ENCODE assay signal across 34 cellular contexts in the genomic region with DNA sequence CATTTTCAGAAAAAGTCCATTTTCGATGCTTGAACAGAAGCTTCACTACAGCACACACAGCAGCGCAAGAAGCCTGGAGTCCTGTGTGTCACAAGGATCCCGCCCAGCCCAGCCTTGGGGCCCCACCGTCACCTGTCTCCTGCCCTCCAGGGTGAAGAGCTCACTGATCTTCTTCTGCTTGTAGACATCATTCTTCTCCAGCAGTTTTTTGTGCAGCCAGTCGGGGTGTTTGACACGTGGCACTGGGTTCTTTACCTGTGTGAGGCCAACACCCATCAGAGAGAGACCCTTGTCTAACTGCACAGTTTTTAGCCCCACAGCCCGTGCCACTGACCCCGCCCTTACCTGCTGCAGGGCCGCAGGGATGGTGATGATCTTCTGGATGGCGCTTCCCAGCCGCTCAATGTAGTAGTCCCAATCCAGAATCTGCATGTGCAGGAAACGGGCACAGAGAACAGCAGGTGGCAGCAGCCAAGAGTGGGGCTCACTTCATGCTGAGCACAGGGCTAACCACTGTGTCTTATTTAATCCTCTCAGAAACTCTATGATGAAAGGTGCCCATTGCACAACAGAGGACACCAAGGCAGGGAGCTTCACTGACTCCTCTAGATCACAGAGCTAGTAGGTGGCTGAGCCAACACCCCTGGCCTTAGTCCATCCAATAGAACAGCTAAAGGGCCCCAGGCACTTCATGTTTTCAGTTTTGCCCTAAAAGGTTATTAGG. TPM values are rescaled to one million over a fixed set of nuclear protein-coding genes. Genes with fewer than 3 reads are reported as not detected.
DNase-seq lines count a peak whose midpoint lies in the region; ATAC-seq, FAIRE-seq and TF ChIP-seq lines count a peak whose summit lies in the region.
"Had no signal": no experiment of that assay in that cellular context is flagged by ENCODE, and none has a peak within 500 bp of the region (broad histone marks: within the 10 kb centered on the region; RNA-seq: fewer than 3 reads in every experiment).

No MANE protein-coding gene starts in this region.

- H3K79me2 ChIP-seq in HepG2 (ENCODE audit: insufficient read depth, low read length), result no peaks in the 10 kb centered on the region

- H3K27ac ChIP-seq in liver (ENCODE audit: low read depth in 1 of 2, low read length in 2 of 2), result no peak overlapping the region
- H3K27ac ChIP-seq in HepG2 (ENCODE audit: extremely low read length, insufficient read depth, low read length), result no peak overlapping the region
- no peak overlapping the region for H3K27ac ChIP-seq in RWPE1
- peak overlapping the region in 1 of 8 donors; percentile 9 for H3K27ac ChIP-seq in spleen
- H3K27ac ChIP-seq: esophagus squamous epithelium, gastroesophageal sphincter, GM23248, lower lobe of right lung, sigmoid colon, upper lobe of right lung had no signal

- H3K36me3 Mint-ChIP-seq in chondrocyte (ENCODE audit: low read depth), result peaks cover 46% of the 10 kb centered on the region

- in situ Hi-C loops in HepG2 (cut with HindIII; ENCODE audit: extremely low pct_ligation_motif_present, low pct_unique_long_range_greater_than_20kb), result no loop called here

- no peak overlapping the region for H3K27ac Mint-ChIP-seq in chondrocyte (ENCODE audit: unreplicated experiment)
- H3K27ac Mint-ChIP-seq: activated CD4-positive, alpha-beta T cell treated with anti-CD3 and anti-CD28 coated beads, Interleukin-2, amount 10 ng/mL, durations not matched to agents 7 days and 5 days; activated naive CD8-positive, alpha-beta T cell; activated T-helper 17 cell treated with anti-CD3 and anti-CD28 coated beads, Interleukin-2, amount 50 U/mL, for 72 hours had no signal

- no peaks in the 10 kb centered on the region for H4K20me1 ChIP-seq in HepG2 (ENCODE audit: insufficient read depth, low read length)

- CTCF ChIA-PET in HepG2 (lab: Yijun Ruan, JAX; ENCODE audit: low intra/inter-chr PET ratio, low total read pairs) (no interaction called here), RWPE1 (lab: Yijun Ruan, JAX) (no interaction called here)

- no peak; the same call in 2 of the 3 replicates for ATAC-seq in HepG2
- ATAC-seq: activated T-helper 17 cell treated with anti-CD3 and anti-CD28 coated beads, Interleukin-2, amount 50 U/mL, for 72 hours; gastroesophageal sphincter; lower lobe of right lung; upper lobe of right lung had no signal

- H3K9me3 ChIP-seq in liver (ENCODE audit: control insufficient read depth in 4 of 4, low read length in 3 of 4) (no peaks in the 10 kb centered on the region), HepG2 (ENCODE audit: low read length) (no peaks in the 10 kb centered on the region), spleen (no peaks in the 10 kb centered on the region)
- H3K9me3 ChIP-seq: esophagus squamous epithelium, gastroesophageal sphincter, lower lobe of right lung, sigmoid colon, upper lobe of right lung had no signal

- H3K4me1 ChIP-seq in liver (ENCODE audit: control insufficient read depth in 4 of 4, insufficient read depth in 4 of 4, low read length in 3 of 4) (no peaks in the 10 kb centered on the region), HepG2 (ENCODE audit: insufficient read depth, low read length) (no peaks in the 10 kb centered on the region), spleen (peaks cover 0 to 43% (median 14%) of the 10 kb centered on the region in 6 donors)
- H3K4me1 ChIP-seq: esophagus squamous epithelium, gastroesophageal sphincter, lower lobe of right lung, sigmoid colon, upper lobe of right lung had no signal

- no peak for TF ChIP-seq POLR2A in HepG2 (IDR thresholded peaks at IDR 0.05; ENCODE audit: insufficient read depth in 1 of 2, low read depth in 2 of 2, low read length in 2 of 2)
- no peak for TF ChIP-seq POLR2A in spleen (IDR thresholded peaks at IDR 0.05)

- BruUV-seq in HepG2 (replicated peaks; lab: Mats Ljungman, UMichigan), result no TSS peak

- FAIRE-seq in HepG2 (lab: Jason Lieb, UNC), result no peak
- FAIRE-seq: D721Med had no signal

- TF ChIP-seq RAD21 in liver (IDR thresholded peaks at IDR 0.05), result peak; percentile 45 to 57
- no peak for TF ChIP-seq RAD21 in HepG2 (CRISPR knock-in tag; IDR thresholded peaks at IDR 0.05)

- no peaks in the 10 kb centered on the region for H3K27me3 Mint-ChIP-seq in chondrocyte (ENCODE audit: low read depth)
- H3K27me3 Mint-ChIP-seq: activated CD4-positive, alpha-beta T cell treated with anti-CD3 and anti-CD28 coated beads, Interleukin-2, amount 10 ng/mL, durations not matched to agents 7 days and 5 days; activated naive CD8-positive, alpha-beta T cell; activated T-helper 17 cell treated with anti-CD3 and anti-CD28 coated beads, Interleukin-2, amount 50 U/mL, for 72 hours had no signal

- no peaks in the 10 kb centered on the region for H3K27me3 ChIP-seq in liver (ENCODE audit: control insufficient read depth in 4 of 4, insufficient read depth in 4 of 4, low read length in 3 of 4)
- no peaks in the 10 kb centered on the region for H3K27me3 ChIP-seq in HepG2 (ENCODE audit: control insufficient read depth in 1 of 2, insufficient read depth in 2 of 2, low read length in 2 of 2)
- no peaks in the 10 kb centered on the region for H3K27me3 ChIP-seq in spleen (replicated peaks in 1 of 7)
- H3K27me3 ChIP-seq: esophagus squamous epithelium, gastroesophageal sphincter, sigmoid colon, upper lobe of right lung had no signal

- POLR2A ChIA-PET in HepG2 (lab: Yijun Ruan, JAX), result no interaction called here
- POLR2A ChIA-PET in RWPE1 (lab: Yijun Ruan, JAX; ENCODE audit: low non-redundant PET), result no interaction called here

- 93% methylated on average over 12 of the region's 12 CpGs for WGBS in liver
- WGBS in HepG2 (ENCODE audit: low lambda C conversion rate), result 97% methylated on average over 11 of the region's 12 CpGs
- WGBS in spleen, 5 donors, result 87 to 96% (median 91%) methylated on average over 12 of the region's 12 CpGs

- intact Hi-C loops in HepG2 (cut with micrococcal nuclease; ENCODE audit: unreplicated experiment) (no loop called here), spleen (cut with DNase I; ENCODE audit: low total_unique reads) (no loop called here)

- H3K4me3 Mint-ChIP-seq in chondrocyte (ENCODE audit: unreplicated experiment), result no peak overlapping the region
- H3K4me3 Mint-ChIP-seq: activated CD4-positive, alpha-beta T cell treated with anti-CD3 and anti-CD28 coated beads, Interleukin-2, amount 10 ng/mL, durations not matched to agents 7 days and 5 days; activated naive CD8-positive, alpha-beta T cell; activated T-helper 17 cell treated with anti-CD3 and anti-CD28 coated beads, Interleukin-2, amount 50 U/mL, for 72 hours; CD14-positive monocyte; neural crest cell had no signal

- no peak for TF ChIP-seq EP300 in HepG2 (IDR thresholded peaks at IDR 0.05; ENCODE audit: low read depth in 2 of 2, low read length in 2 of 2)
- TF ChIP-seq EP300 in HepG2 (CRISPR knock-in tag; IDR thresholded peaks at IDR 0.05; ENCODE audit: borderline replicate concordance), result no peak

- no peaks in the 10 kb centered on the region for H3K9me3 Mint-ChIP-seq in chondrocyte (ENCODE audit: low read depth)
- H3K9me3 Mint-ChIP-seq: activated CD4-positive, alpha-beta T cell treated with anti-CD3 and anti-CD28 coated beads, Interleukin-2, amount 10 ng/mL, durations not matched to agents 7 days and 5 days; activated T-helper 17 cell treated with anti-CD3 and anti-CD28 coated beads, Interleukin-2, amount 50 U/mL, for 72 hours; CD14-positive monocyte; neural crest cell had no signal

- DNase-seq in HepG2 (ENCODE audit: low spot score) (no peak), chondrocyte (ENCODE audit: low spot score) (peak; percentile 58), RWPE1 (ENCODE audit: low spot score) (no peak), T-helper 2 cell (no peak), spleen (no peak)
- DNase-seq: activated CD4-positive, alpha-beta T cell treated with anti-CD3 and anti-CD28 coated beads, Interleukin-2, amount 10 ng/mL, durations not matched to agents 7 days and 5 days; effector CD4-positive, alpha-beta T cell; esophagus squamous epithelium; GM23248; hypothalamus; islet precursor cell; KG1; lower lobe of right lung; NCI-H1092; NCI-H1930; NCI-H2227 treated with DMSO at 0.1 percent for 48 hours; NCI-H774; OCI-M1; SHP77; sigmoid colon; T-helper 1 cell; upper lobe of right lung had no signal

- H3K4me2 ChIP-seq in HepG2 (ENCODE audit: low read depth, low read length), result no peak overlapping the region

- H3K4me3 ChIP-seq in liver (ENCODE audit: low read depth in 1 of 3, low read length in 3 of 3) (no peak overlapping the region), HepG2 (replicated peaks in 1 of 3; ENCODE audit: insufficient read depth in 1 of 3, low read depth in 2 of 3, low read length in 3 of 3) (no peak overlapping the region), spleen (no peak overlapping the region)
- H3K4me3 ChIP-seq: esophagus squamous epithelium, gastroesophageal sphincter, GM23248, lower lobe of right lung, sigmoid colon, upper lobe of right lung had no signal

- no peak for TF ChIP-seq CTCF in liver (IDR thresholded peaks at IDR 0.05; ENCODE audit: low read depth, low read length, missing input control)
- no peak for TF ChIP-seq CTCF in HepG2 (CRISPR knock-in tag; IDR thresholded peaks at IDR 0.05)
- TF ChIP-seq CTCF in chondrocyte (IDR thresholded peaks at IDR 0.05), result no peak
- TF ChIP-seq CTCF in RWPE1 (conservative IDR thresholded peaks at IDR 0.05; ENCODE audit: low read depth), result no peak
- TF ChIP-seq CTCF in spleen (IDR thresholded peaks at IDR 0.05 in 8 of 11, conservative IDR thresholded peaks at IDR 0.05 in 3 of 11), result no peak

- H3K9ac ChIP-seq in liver (ENCODE audit: low read depth in 1 of 2, low read length in 2 of 2) (no peak overlapping the region), HepG2 (ENCODE audit: insufficient read depth, low read depth, low read length) (no peak overlapping the region)
- H3K9ac ChIP-seq: GM23248 had no signal

- H3K36me3 ChIP-seq in liver (ENCODE audit: control insufficient read depth in 4 of 4, insufficient read depth in 3 of 4, low read depth in 1 of 4, low read length in 3 of 4) (peaks cover 6 to 81% (median 56%) of the 10 kb centered on the region in 4 donors), HepG2 (replicated peaks in 1 of 2; ENCODE audit: control insufficient read depth in 1 of 2, insufficient read depth in 2 of 2, low read length in 2 of 2) (peaks cover 35 to 76% of the 10 kb centered on the region in 2 experiments), spleen (peaks cover 0 to 100% (median 82%) of the 10 kb centered on the region in 6 donors)

- H2AFZ ChIP-seq in HepG2 (ENCODE audit: low read length), result no peak overlapping the region
- H2AFZ ChIP-seq: GM23248 had no signal

- no peaks in the 10 kb centered on the region for H3K4me1 Mint-ChIP-seq in chondrocyte (ENCODE audit: low read depth)
- H3K4me1 Mint-ChIP-seq: activated T-helper 17 cell treated with anti-CD3 and anti-CD28 coated beads, Interleukin-2, amount 50 U/mL, for 72 hours; neural crest cell had no signal

RNA-seq across cellular contexts. Expression of a gene that starts 30.0 kb away (rescaled TPM):
- total RNA-seq in liver (10 to 100 TPM; 31.0 to 39.2 TPM), HepG2 (2016; rRNA removed; fragmentation: Illumina TruSeq; extraction: Trizol) (25.7 and 52.2 TPM in 2 replicates), chondrocyte (44.7 to 65.7 TPM (median 48.0 TPM) in 3 replicates), spleen (100 to 1,000 TPM in 3 of 7 donors, 10 to 100 TPM in 4; 70.1 to 122 (median 99.6) TPM)
- polyA plus RNA-seq in liver (1 to 10 TPM; 7.6 to 8.4 TPM), HepG2 (2011; rRNA removed) (23.2 and 25.3 TPM in 2 replicates), spleen (10 to 100 TPM; 18.1 to 37.6 (median 30.4) TPM)
- total RNA-seq in HepG2 (2016; cell fraction: cytosol; rRNA removed; fragmentation: Illumina TruSeq; extraction: Trizol; ENCODE audit: low read depth), result 59.1 and 64.2 TPM in 2 replicates
- total RNA-seq in HepG2 (2016; cell fraction: insoluble cytoplasmic fraction; rRNA removed; fragmentation: Illumina TruSeq; extraction: Trizol), result 20.9 and 52.7 TPM in 2 replicates
- 57.6 and 66.6 TPM in 2 replicates for total RNA-seq in HepG2 (2016; cell fraction: membrane; rRNA removed; fragmentation: Illumina TruSeq; extraction: Trizol)
- total RNA-seq in HepG2 (2016; cell fraction: nucleus; rRNA removed; fragmentation: Illumina TruSeq; extraction: Trizol), result 72.5 and 80.9 TPM in 2 replicates
- polyA plus RNA-seq in HepG2 (2011; cell fraction: cytosol; rRNA removed), result 4.8 and 9.4 TPM in 2 replicates
- polyA plus RNA-seq in HepG2 (2011; cell fraction: nucleus; rRNA removed), result 134 and 225 TPM in 2 replicates
- polyA plus RNA-seq in HepG2 (2012), result 14.9 and 21.3 TPM in 2 replicates
- polyA plus RNA-seq in HepG2 (2016; cell fraction: cytosol; fragmentation: Illumina TruSeq; extraction: Trizol; ENCODE audit: low read depth), result 4.1 and 5.2 TPM in 2 replicates
- polyA plus RNA-seq in HepG2 (2016; cell fraction: insoluble cytoplasmic fraction; fragmentation: Illumina TruSeq; extraction: Trizol; ENCODE audit: low read depth), result 21.3 and 29.5 TPM in 2 replicates
- 11.4 and 13.7 TPM in 2 replicates for polyA plus RNA-seq in HepG2 (2016; cell fraction: membrane; fragmentation: Illumina TruSeq; extraction: Trizol; ENCODE audit: low read depth)
- polyA plus RNA-seq in HepG2 (2016; cell fraction: nucleus; fragmentation: Illumina TruSeq; extraction: Trizol; ENCODE audit: insufficient read depth, low read depth), result 185 and 194 TPM in 2 replicates
- polyA minus RNA-seq in HepG2 (2011; rRNA and poly(A)+ RNA removed; ENCODE audit: low replicate concordance), result 104 and 245 TPM in 2 replicates
- polyA minus RNA-seq in HepG2 (2011; cell fraction: cytosol; rRNA and poly(A)+ RNA removed), result 12.9 and 22.7 TPM in 2 replicates
- 79.4 and 111 TPM in 2 replicates for polyA minus RNA-seq in HepG2 (2011; cell fraction: nucleus; rRNA and poly(A)+ RNA removed)

RNA-seq across cellular contexts. Expression of a gene that starts 30.2 kb away (rescaled TPM):
- 100 to 1,000 TPM in 1 of 2 donors, 10 to 100 TPM in 1; 43.8 to 117 TPM for total RNA-seq in liver
- polyA plus RNA-seq in liver, result 100 to 1,000 TPM; 153 to 259 TPM
- 38.3 and 42.9 TPM in 2 replicates for total RNA-seq in HepG2 (2016; rRNA removed; fragmentation: Illumina TruSeq; extraction: Trizol)
- total RNA-seq in HepG2 (2016; cell fraction: cytosol; rRNA removed; fragmentation: Illumina TruSeq; extraction: Trizol; ENCODE audit: low read depth), result 129 and 144 TPM in 2 replicates
- total RNA-seq in HepG2 (2016; cell fraction: insoluble cytoplasmic fraction; rRNA removed; fragmentation: Illumina TruSeq; extraction: Trizol), result 34.3 and 45.4 TPM in 2 replicates
- 94.5 and 107 TPM in 2 replicates for total RNA-seq in HepG2 (2016; cell fraction: membrane; rRNA removed; fragmentation: Illumina TruSeq; extraction: Trizol)
- 16.5 and 17.4 TPM in 2 replicates for total RNA-seq in HepG2 (2016; cell fraction: nucleus; rRNA removed; fragmentation: Illumina TruSeq; extraction: Trizol)
- 24.4 and 25.5 TPM in 2 replicates for polyA plus RNA-seq in HepG2 (2011; rRNA removed)
- polyA plus RNA-seq in HepG2 (2011; cell fraction: cytosol; rRNA removed), result 21.8 and 27.1 TPM in 2 replicates
- polyA plus RNA-seq in HepG2 (2011; cell fraction: nucleus; rRNA removed), result 11.1 and 15.6 TPM in 2 replicates
- 14.0 and 18.0 TPM in 2 replicates for polyA plus RNA-seq in HepG2 (2012)
- polyA plus RNA-seq in HepG2 (2016; cell fraction: cytosol; fragmentation: Illumina TruSeq; extraction: Trizol; ENCODE audit: low read depth), result 136 and 147 TPM in 2 replicates
- polyA plus RNA-seq in HepG2 (2016; cell fraction: insoluble cytoplasmic fraction; fragmentation: Illumina TruSeq; extraction: Trizol; ENCODE audit: low read depth), result 33.1 and 37.0 TPM in 2 replicates
- 87.1 and 93.3 TPM in 2 replicates for polyA plus RNA-seq in HepG2 (2016; cell fraction: membrane; fragmentation: Illumina TruSeq; extraction: Trizol; ENCODE audit: low read depth)
- polyA plus RNA-seq in HepG2 (2016; cell fraction: nucleus; fragmentation: Illumina TruSeq; extraction: Trizol; ENCODE audit: insufficient read depth, low read depth), result 39.4 and 39.9 TPM in 2 replicates
- polyA minus RNA-seq in HepG2 (2011; rRNA and poly(A)+ RNA removed; ENCODE audit: low replicate concordance), result 14.3 and 48.1 TPM in 2 replicates
- 4.0 and 7.8 TPM in 2 replicates for polyA minus RNA-seq in HepG2 (2011; cell fraction: cytosol; rRNA and poly(A)+ RNA removed)
- polyA minus RNA-seq in HepG2 (2011; cell fraction: nucleus; rRNA and poly(A)+ RNA removed), result 7.0 and 7.9 TPM in 2 replicates
- 18.5 to 19.5 TPM (median 19.0 TPM) in 3 replicates for total RNA-seq in chondrocyte
- 10 to 100 TPM in 4 of 7 donors, 1 to 10 TPM in 3; 8.4 to 19.6 (median 10.0) TPM for total RNA-seq in spleen
- polyA plus RNA-seq in spleen, result 10 to 100 TPM in 1 of 3 donors, 1 to 10 TPM in 2; 3.3 to 11.3 (median 7.7) TPM

RNA-seq across cellular contexts. Expression of a gene that starts 38.6 kb away (rescaled TPM):
- total RNA-seq in liver (not detected), HepG2 (2016; rRNA removed; fragmentation: Illumina TruSeq; extraction: Trizol) (not detected in 2 replicates), chondrocyte (not detected in 3 replicates), spleen (1 to 10 TPM in 5 of 7 donors, under 1 TPM in 2; 0.77 to 3.0 (median 1.7) TPM)
- polyA plus RNA-seq in liver (not detected), HepG2 (2011; rRNA removed) (not detected in 2 replicates), spleen (1 to 10 TPM; 2.8 to 4.5 (median 2.9) TPM)
- total RNA-seq in HepG2 (2016; cell fraction: cytosol; rRNA removed; fragmentation: Illumina TruSeq; extraction: Trizol; ENCODE audit: low read depth), result not detected in 2 replicates
- not detected in 2 replicates for total RNA-seq in HepG2 (2016; cell fraction: insoluble cytoplasmic fraction; rRNA removed; fragmentation: Illumina TruSeq; extraction: Trizol)
- total RNA-seq in HepG2 (2016; cell fraction: membrane; rRNA removed; fragmentation: Illumina TruSeq; extraction: Trizol), result not detected in 2 replicates
- total RNA-seq in HepG2 (2016; cell fraction: nucleus; rRNA removed; fragmentation: Illumina TruSeq; extraction: Trizol), result not detected in 2 replicates
- not detected in 2 replicates for polyA plus RNA-seq in HepG2 (2011; cell fraction: cytosol; rRNA removed)
- polyA plus RNA-seq in HepG2 (2011; cell fraction: nucleus; rRNA removed), result not detected in 2 replicates
- not detected in 2 replicates for polyA plus RNA-seq in HepG2 (2012)
- not detected in 2 replicates for polyA plus RNA-seq in HepG2 (2016; cell fraction: cytosol; fragmentation: Illumina TruSeq; extraction: Trizol; ENCODE audit: low read depth)
- not detected in 2 replicates for polyA plus RNA-seq in HepG2 (2016; cell fraction: insoluble cytoplasmic fraction; fragmentation: Illumina TruSeq; extraction: Trizol; ENCODE audit: low read depth)
- polyA plus RNA-seq in HepG2 (2016; cell fraction: membrane; fragmentation: Illumina TruSeq; extraction: Trizol; ENCODE audit: low read depth), result not detected in 2 replicates
- polyA plus RNA-seq in HepG2 (2016; cell fraction: nucleus; fragmentation: Illumina TruSeq; extraction: Trizol; ENCODE audit: insufficient read depth, low read depth), result not detected in 2 replicates
- not detected in 2 replicates for polyA minus RNA-seq in HepG2 (2011; rRNA and poly(A)+ RNA removed; ENCODE audit: low replicate concordance)
- polyA minus RNA-seq in HepG2 (2011; cell fraction: cytosol; rRNA and poly(A)+ RNA removed), result not detected in 2 replicates
- polyA minus RNA-seq in HepG2 (2011; cell fraction: nucleus; rRNA and poly(A)+ RNA removed), result not detected in 2 replicates
- total RNA-seq: activated CD4-positive, alpha-beta T cell treated with anti-CD3 and anti-CD28 coated beads, Interleukin-2, amount 10 ng/mL, durations not matched to agents 7 days and 5 days; activated T-helper 17 cell treated with anti-CD3 and anti-CD28 coated beads, Interleukin-2, amount 50 U/mL, for 72 hours; cerebellum; GM23248; HT1080; mucosa of gallbladder; neural crest cell; posterior vena cava; subcutaneous adipose tissue had no signal
- polyA plus RNA-seq: CD14-positive monocyte, GM23248 had no signal

RNA-seq across cellular contexts. Expression of a gene that starts 46.8 kb away (rescaled TPM):
- 1 to 10 TPM in 1 of 2 donors, not detected in 1; 2.6 TPM for total RNA-seq in liver
- polyA plus RNA-seq in liver, result 10 to 100 TPM in 1 of 2 donors, 1 to 10 TPM in 1; 5.9 to 40.7 TPM
- total RNA-seq in HepG2 (2016; rRNA removed; fragmentation: Illumina TruSeq; extraction: Trizol), result not detected in 2 replicates
- not detected in 2 replicates for total RNA-seq in HepG2 (2016; cell fraction: cytosol; rRNA removed; fragmentation: Illumina TruSeq; extraction: Trizol; ENCODE audit: low read depth)
- total RNA-seq in HepG2 (2016; cell fraction: insoluble cytoplasmic fraction; rRNA removed; fragmentation: Illumina TruSeq; extraction: Trizol), result not detected in 2 replicates
- total RNA-seq in HepG2 (2016; cell fraction: membrane; rRNA removed; fragmentation: Illumina TruSeq; extraction: Trizol), result not detected in 2 replicates
- not detected in 2 replicates for total RNA-seq in HepG2 (2016; cell fraction: nucleus; rRNA removed; fragmentation: Illumina TruSeq; extraction: Trizol)
- 0.14 TPM in 1 of 2 replicates, not detected in the other for polyA plus RNA-seq in HepG2 (2011; rRNA removed)
- 0.05 and 0.09 TPM in 2 replicates for polyA plus RNA-seq in HepG2 (2011; cell fraction: cytosol; rRNA removed)
- 0.57 TPM in 1 of 2 replicates, not detected in the other for polyA plus RNA-seq in HepG2 (2011; cell fraction: nucleus; rRNA removed)
- not detected in 2 replicates for polyA plus RNA-seq in HepG2 (2012)
- polyA plus RNA-seq in HepG2 (2016; cell fraction: cytosol; fragmentation: Illumina TruSeq; extraction: Trizol; ENCODE audit: low read depth), result not detected in 2 replicates
- not detected in 2 replicates for polyA plus RNA-seq in HepG2 (2016; cell fraction: insoluble cytoplasmic fraction; fragmentation: Illumina TruSeq; extraction: Trizol; ENCODE audit: low read depth)
- not detected in 2 replicates for polyA plus RNA-seq in HepG2 (2016; cell fraction: membrane; fragmentation: Illumina TruSeq; extraction: Trizol; ENCODE audit: low read depth)
- not detected in 2 replicates for polyA plus RNA-seq in HepG2 (2016; cell fraction: nucleus; fragmentation: Illumina TruSeq; extraction: Trizol; ENCODE audit: insufficient read depth, low read depth)
- polyA minus RNA-seq in HepG2 (2011; rRNA and poly(A)+ RNA removed; ENCODE audit: low replicate concordance), result not detected in 2 replicates
- not detected in 2 replicates for polyA minus RNA-seq in HepG2 (2011; cell fraction: cytosol; rRNA and poly(A)+ RNA removed)
- not detected in 2 replicates for polyA minus RNA-seq in HepG2 (2011; cell fraction: nucleus; rRNA and poly(A)+ RNA removed)
- total RNA-seq in chondrocyte, result not detected in 3 replicates
- total RNA-seq in spleen, result 1 to 10 TPM in 1 of 7 donors, under 1 TPM in 4, not detected in 2; 0.54 to 4.1 (median 0.83) TPM
- polyA plus RNA-seq in spleen, result 1 to 10 TPM; 2.0 to 4.0 (median 3.8) TPM
- total RNA-seq: activated CD4-positive, alpha-beta T cell treated with anti-CD3 and anti-CD28 coated beads, Interleukin-2, amount 10 ng/mL, durations not matched to agents 7 days and 5 days; activated T-helper 17 cell treated with anti-CD3 and anti-CD28 coated beads, Interleukin-2, amount 50 U/mL, for 72 hours; cerebellum; gastroesophageal sphincter; GM23248; HT1080; mucosa of gallbladder had no signal
- polyA plus RNA-seq: CD14-positive monocyte, GM23248 had no signal

RNA-seq across cellular contexts. Expression of a gene that starts 53.5 kb away (rescaled TPM):
- total RNA-seq in liver (10 to 100 TPM; 19.0 to 34.0 TPM), HepG2 (2016; rRNA removed; fragmentation: Illumina TruSeq; extraction: Trizol) (77.1 and 77.9 TPM in 2 replicates), chondrocyte (18.8 to 22.1 TPM (median 19.9 TPM) in 3 replicates), spleen (10 to 100 TPM; 19.4 to 28.8 (median 21.7) TPM)
- polyA plus RNA-seq in liver (10 to 100 TPM in 1 of 2 donors, 1 to 10 TPM in 1; 6.3 to 25.4 TPM), HepG2 (2011; rRNA removed) (18.0 and 23.8 TPM in 2 replicates), spleen (10 to 100 TPM in 2 of 3 donors, 1 to 10 TPM in 1; 8.2 to 24.0 (median 14.1) TPM)
- 37.0 and 40.3 TPM in 2 replicates for total RNA-seq in HepG2 (2016; cell fraction: cytosol; rRNA removed; fragmentation: Illumina TruSeq; extraction: Trizol; ENCODE audit: low read depth)
- 75.8 and 78.5 TPM in 2 replicates for total RNA-seq in HepG2 (2016; cell fraction: insoluble cytoplasmic fraction; rRNA removed; fragmentation: Illumina TruSeq; extraction: Trizol)
- 82.5 and 88.7 TPM in 2 replicates for total RNA-seq in HepG2 (2016; cell fraction: membrane; rRNA removed; fragmentation: Illumina TruSeq; extraction: Trizol)
- 27.7 and 31.2 TPM in 2 replicates for total RNA-seq in HepG2 (2016; cell fraction: nucleus; rRNA removed; fragmentation: Illumina TruSeq; extraction: Trizol)
- polyA plus RNA-seq in HepG2 (2011; cell fraction: cytosol; rRNA removed), result 15.3 and 23.5 TPM in 2 replicates
- polyA plus RNA-seq in HepG2 (2011; cell fraction: nucleus; rRNA removed), result 14.4 and 15.9 TPM in 2 replicates
- polyA plus RNA-seq in HepG2 (2012), result 14.5 and 23.5 TPM in 2 replicates
- polyA plus RNA-seq in HepG2 (2016; cell fraction: cytosol; fragmentation: Illumina TruSeq; extraction: Trizol; ENCODE audit: low read depth), result 28.3 and 31.0 TPM in 2 replicates
- polyA plus RNA-seq in HepG2 (2016; cell fraction: insoluble cytoplasmic fraction; fragmentation: Illumina TruSeq; extraction: Trizol; ENCODE audit: low read depth), result 59.5 and 70.5 TPM in 2 replicates
- polyA plus RNA-seq in HepG2 (2016; cell fraction: membrane; fragmentation: Illumina TruSeq; extraction: Trizol; ENCODE audit: low read depth), result 47.3 and 51.7 TPM in 2 replicates
- polyA plus RNA-seq in HepG2 (2016; cell fraction: nucleus; fragmentation: Illumina TruSeq; extraction: Trizol; ENCODE audit: insufficient read depth, low read depth), result 43.9 and 45.1 TPM in 2 replicates
- polyA minus RNA-seq in HepG2 (2011; rRNA and poly(A)+ RNA removed; ENCODE audit: low replicate concordance), result 89.6 and 210 TPM in 2 replicates
- polyA minus RNA-seq in HepG2 (2011; cell fraction: cytosol; rRNA and poly(A)+ RNA removed), result 28.3 and 32.7 TPM in 2 replicates
- 9.9 and 10.2 TPM in 2 replicates for polyA minus RNA-seq in HepG2 (2011; cell fraction: nucleus; rRNA and poly(A)+ RNA removed)
